ENCODE assay signal across 9 cellular contexts in the genomic region with DNA sequence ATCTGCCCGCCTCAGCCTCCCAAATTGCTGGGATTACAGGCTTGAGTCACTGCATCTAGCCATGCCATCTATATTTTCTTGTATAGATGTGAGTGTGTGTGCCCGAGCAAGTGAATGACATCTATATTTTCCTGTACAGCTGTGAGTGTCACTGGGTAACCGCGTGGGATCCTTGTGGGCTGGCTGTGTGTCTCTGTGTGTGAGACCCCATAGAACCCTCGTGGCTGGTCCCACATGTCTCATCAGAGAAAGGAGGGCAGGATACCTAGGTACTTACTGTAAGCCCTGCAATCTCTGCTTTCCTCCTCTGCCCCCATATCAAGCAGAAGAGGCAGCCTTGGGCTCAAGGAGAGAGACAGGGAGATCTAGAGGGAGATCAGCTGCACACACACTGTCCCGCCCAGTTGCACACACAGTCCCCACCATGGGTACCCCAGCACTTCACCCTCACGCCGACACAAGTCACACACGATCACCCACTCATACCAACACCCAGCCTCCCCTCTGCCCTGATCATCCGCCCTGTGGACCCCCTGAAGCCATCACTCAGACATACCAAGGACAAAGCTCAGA. TPM values are rescaled to one million over a fixed set of nuclear protein-coding genes. Genes with fewer than 3 reads are reported as not detected.
DNase-seq lines count a peak whose midpoint lies in the region; ATAC-seq and TF ChIP-seq lines count a peak whose summit lies in the region.
"Had no signal": no experiment of that assay in that cellular context is flagged by ENCODE, and none has a peak within 500 bp of the region (broad histone marks: within the 10 kb centered on the region; RNA-seq: fewer than 3 reads in every experiment).

No MANE protein-coding gene starts in this region.

- no TSS peak for BruUV-seq in OCI-LY7 (replicated peaks; lab: Mats Ljungman, UMichigan)

- H3K4me1 Mint-ChIP-seq in stimulated activated naive CD8-positive, alpha-beta T cell treated with anti-CD3 and anti-CD28 coated beads, Interleukin-15, amount 100 ng/mL, for 72 hours, result peaks cover 44% of the 10 kb centered on the region

- H3K27ac Mint-ChIP-seq in stimulated activated naive CD8-positive, alpha-beta T cell treated with anti-CD3 and anti-CD28 coated beads, Interleukin-15, amount 100 ng/mL, for 72 hours, result peak overlapping the region; percentile 96 to 97

- H3K4me3 ChIP-seq in OCI-LY7 (ENCODE audit: low read depth, low read length, poor library complexity, severe bottlenecking) (peak overlapping the region; percentile 82), dorsolateral prefrontal cortex (peak overlapping the region in 35 of 59 donors; percentile 10 to 51 (median 35))

- peaks cover 6% of the 10 kb centered on the region; the same call in 1 of the 2 replicates for H3K79me2 ChIP-seq in OCI-LY7 (ENCODE audit: insufficient read depth, low read depth, low read length)

- intact Hi-C loops in OCI-LY7 (cut with micrococcal nuclease; ENCODE audit: unreplicated experiment) (no loop called here), dorsolateral prefrontal cortex (cut with DNase I) (no loop called here)

- TF ChIP-seq CTCF in OCI-LY7 (conservative IDR thresholded peaks at IDR 0.05; ENCODE audit: low read length) (no peak), dorsolateral prefrontal cortex (IDR thresholded peaks at IDR 0.05 in 54 of 56, conservative IDR thresholded peaks at IDR 0.05 in 2 of 56; ENCODE audit: low read depth in 1 of 56, partially characterized antibody in 56 of 56) (no peak)

- peak overlapping the region; percentile 95; the same call in 1 of the 2 replicates for H2AFZ ChIP-seq in OCI-LY7 (ENCODE audit: low read length)

- peaks cover 10% of the 10 kb centered on the region for H3K36me3 ChIP-seq in OCI-LY7 (ENCODE audit: insufficient read depth, low read length)

- POLR2A ChIA-PET in OCI-LY7 (lab: Charles Lee), result interaction anchor here (0.8 to 0.9 kb wide), 3 partner anchors 10 to 22 kb away, joined by 3 to 6 read pairs (median 3); partner anchors contain the start of genes SLC25A23 and TUBB4A

- no peaks in the 10 kb centered on the region for H3K9me2 ChIP-seq in OCI-LY7 (ENCODE audit: insufficient read depth, low read length)

- peak overlapping the region; percentile 83 to 93 for H3K4me3 Mint-ChIP-seq in stimulated activated naive CD8-positive, alpha-beta T cell treated with anti-CD3 and anti-CD28 coated beads, Interleukin-15, amount 100 ng/mL, for 72 hours

- ATAC-seq in GM21381 (IDR thresholded peaks at IDR 0.05; ENCODE audit: unreplicated experiment) (peak; percentile 5), HG03159 (IDR thresholded peaks at IDR 0.05; ENCODE audit: unreplicated experiment) (no peak)
- ATAC-seq in stimulated activated naive CD8-positive, alpha-beta T cell treated with anti-CD3 and anti-CD28 coated beads, Interleukin-15, amount 100 ng/mL, for 72 hours, result peak; percentile 24

- peak overlapping the region; percentile 80 for H3K4me2 ChIP-seq in OCI-LY7 (ENCODE audit: low read length)

- no peaks in the 10 kb centered on the region for H4K20me1 ChIP-seq in OCI-LY7 (ENCODE audit: insufficient read depth, low read length)

- no peaks in the 10 kb centered on the region for H3K9me3 ChIP-seq in OCI-LY7 (ENCODE audit: low read length)

- peak; percentile 43 for DNase-seq in OCI-LY7 (ENCODE audit: low spot score)
- no peak for DNase-seq in dorsolateral prefrontal cortex
- DNase-seq in stimulated activated naive CD8-positive, alpha-beta T cell treated with anti-CD3 and anti-CD28 coated beads, Interleukin-15, amount 100 ng/mL, for 72 hours, result no peak
- no peak for DNase-seq in islet precursor cell
- DNase-seq in 8988T, result no peak
- DNase-seq: activated gamma-delta T cell, SHP77 treated with DMSO at 0.1 percent for 48 hours had no signal

- peaks cover 42% of the 10 kb centered on the region for H3K4me1 ChIP-seq in OCI-LY7 (ENCODE audit: insufficient read depth, low read length, poor library complexity, severe bottlenecking)

- H3K27me3 Mint-ChIP-seq in stimulated activated naive CD8-positive, alpha-beta T cell treated with anti-CD3 and anti-CD28 coated beads, Interleukin-15, amount 100 ng/mL, for 72 hours, result no peaks in the 10 kb centered on the region

- peaks cover 0 to 9% (median 0%) of the 10 kb centered on the region in 45 donors for H3K27me3 ChIP-seq in dorsolateral prefrontal cortex

- CTCF ChIA-PET in OCI-LY7 (lab: Charles Lee; ENCODE audit: unreplicated experiment), result interaction anchor here (0.6 kb wide), 1 partner anchor 54 kb away, joined by 4 read pairs; no protein-coding TSS in a partner anchor

- H3K27ac ChIP-seq in OCI-LY7 (ENCODE audit: low read depth, low read length, poor library complexity, severe bottlenecking), result peak overlapping the region; percentile 67
- peak overlapping the region in 27 of 59 donors; percentile 11 to 87 (median 68) for H3K27ac ChIP-seq in dorsolateral prefrontal cortex

- no peaks in the 10 kb centered on the region for H3K9me3 Mint-ChIP-seq in stimulated activated naive CD8-positive, alpha-beta T cell treated with anti-CD3 and anti-CD28 coated beads, Interleukin-15, amount 100 ng/mL, for 72 hours

RNA-seq across cellular contexts. Expression of gene DENND1C, which starts 0.7 kb away (rescaled TPM):
- total RNA-seq in OCI-LY7 (2014; rRNA removed; shearing (Covaris generic)), result 40.9 and 41.8 TPM in 2 replicates
- total RNA-seq in OCI-LY7 (2022) (68.3 and 76.1 TPM in 2 replicates), dorsolateral prefrontal cortex (1 to 10 TPM in 117 of 120 experiments, under 1 TPM in 3; 0.65 to 5.4 (median 2.4) TPM)

RNA-seq across cellular contexts. Expression of gene CRB3, which starts 16.9 kb away (rescaled TPM):
- total RNA-seq in OCI-LY7 (2014; rRNA removed; shearing (Covaris generic)), result 1.2 and 1.5 TPM in 2 replicates
- 2.3 and 2.9 TPM in 2 replicates for total RNA-seq in OCI-LY7 (2022)
- total RNA-seq in dorsolateral prefrontal cortex, result 1 to 10 TPM in 23 of 120 experiments, under 1 TPM in 49, not detected in 48; 0.36 to 2.8 (median 0.83) TPM

RNA-seq across cellular contexts. Expression of gene TUBB4A, which starts 21.2 kb away (rescaled TPM):
- 9.7 and 14.4 TPM in 2 replicates for total RNA-seq in OCI-LY7 (2014; rRNA removed; shearing (Covaris generic))
- total RNA-seq in OCI-LY7 (2022), result 12.6 and 16.0 TPM in 2 replicates
- 1,000 to 10,000 TPM in 16 of 120 experiments, 100 to 1,000 TPM in 104; 306 to 1,743 (median 779) TPM for total RNA-seq in dorsolateral prefrontal cortex

RNA-seq across cellular contexts. Expression of gene SLC25A23, which starts 21.3 kb away (rescaled TPM):
- 48.4 and 50.9 TPM in 2 replicates for total RNA-seq in OCI-LY7 (2014; rRNA removed; shearing (Covaris generic))
- total RNA-seq in OCI-LY7 (2022) (65.5 and 65.7 TPM in 2 replicates), dorsolateral prefrontal cortex (100 to 1,000 TPM; 113 to 321 (median 206) TPM)

RNA-seq across cellular contexts. Expression of gene SLC25A41, which starts 47.4 kb away (rescaled TPM):
- not detected in 2 replicates for total RNA-seq in OCI-LY7 (2014; rRNA removed; shearing (Covaris generic))
- total RNA-seq in OCI-LY7 (2022), result not detected in 2 replicates
- total RNA-seq in dorsolateral prefrontal cortex, result 10 to 100 TPM in 1 of 120 experiments, 1 to 10 TPM in 119; 1.1 to 11.0 (median 4.3) TPM

Comparison
In these comparisons a context has a peak if more than half of its experiments do, and no peak if none do; other contexts are left out.
1. RNA of gene DENND1C, which starts 0.7 kb away (total RNA-seq): 40.9 to 76.1 TPM in OCI-LY7; 0.65 to 5.4 TPM in dorsolateral prefrontal cortex; every median in the first group is over 4 times any median in the second.
2. RNA of gene TUBB4A, which starts 21.2 kb away (total RNA-seq): 306 to 1,743 TPM in dorsolateral prefrontal cortex; 9.7 to 16.0 TPM in OCI-LY7; every median in the first group is over 10 times any median in the second.